In genomic region chr7:21566094-21566493, GRCh38 we compare ENCODE assay signal across 24 cellular contexts.
"Had no signal": no experiment of that assay in that cellular context is flagged by ENCODE, and none has a peak within 500 bp of the region (broad histone marks: within the 10 kb centered on the region; RNA-seq: fewer than 3 reads in every experiment).

No MANE protein-coding gene starts in this region.

- H3K27ac Mint-ChIP-seq: activated naive CD4-positive, alpha-beta T cell treated with anti-CD3 and anti-CD28 coated beads, Interleukin-2, amount 10 ng/mL, durations not matched to agents 7 days and 5 days; activated naive CD8-positive, alpha-beta T cell treated with anti-CD3 and anti-CD28 coated beads, Interleukin-2, amount 50 U/mL, for 24 hours; stimulated activated naive CD8-positive, alpha-beta T cell treated with anti-CD3 and anti-CD28 coated beads, Interleukin-15, Interleukin-2, amounts not matched to agents 100 ng/mL and 50 ng/mL, for 24 hours had no signal

- H3K27me3 ChIP-seq: breast epithelium, left lung, right atrium auricular region, tibial nerve had no signal

- H3K4me3 Mint-ChIP-seq: activated naive CD4-positive, alpha-beta T cell treated with anti-CD3 and anti-CD28 coated beads, Interleukin-2, amount 10 ng/mL, durations not matched to agents 7 days and 5 days; activated naive CD8-positive, alpha-beta T cell treated with anti-CD3 and anti-CD28 coated beads, Interleukin-2, amount 50 U/mL, for 24 hours; activated T-cell treated with anti-CD3 and anti-CD28 coated beads, Interleukin-2, amount 50 U/mL, for 4 hours; nephron; stimulated activated naive CD8-positive, alpha-beta T cell treated with anti-CD3 and anti-CD28 coated beads, Interleukin-15, Interleukin-2, amounts not matched to agents 100 ng/mL and 50 ng/mL, for 24 hours had no signal

- ATAC-seq: activated CD4-positive, CD25-positive, alpha-beta regulatory T cell treated with anti-CD3 and anti-CD28 coated beads, Interleukin-2, amount 50 U/mL, for 24 hours; activated naive CD8-positive, alpha-beta T cell treated with anti-CD3 and anti-CD28 coated beads, Interleukin-2, amount 50 U/mL, for 24 hours; activated T-cell treated with anti-CD3 and anti-CD28 coated beads, Interleukin-2, amount 50 U/mL, for 4 hours; esophagus mucosa; gastrocnemius medialis; left lung had no signal

- H3K4me3 ChIP-seq: breast epithelium, gastrocnemius medialis, left lung, right atrium auricular region, tibial nerve had no signal

- H3K27ac ChIP-seq: breast epithelium, gastrocnemius medialis, left lung, right atrium auricular region, tibial nerve had no signal

- H3K9me3 ChIP-seq: breast epithelium, gastrocnemius medialis, left lung, right atrium auricular region, tibial nerve had no signal

- H3K9me3 Mint-ChIP-seq: activated naive CD4-positive, alpha-beta T cell treated with anti-CD3 and anti-CD28 coated beads, Interleukin-2, amount 10 ng/mL, durations not matched to agents 7 days and 5 days; activated naive CD8-positive, alpha-beta T cell treated with anti-CD3 and anti-CD28 coated beads, Interleukin-2, amount 50 U/mL, for 24 hours; activated T-cell treated with anti-CD3 and anti-CD28 coated beads, Interleukin-2, amount 50 U/mL, for 4 hours; nephron; stimulated activated naive CD8-positive, alpha-beta T cell treated with anti-CD3 and anti-CD28 coated beads, Interleukin-15, Interleukin-2, amounts not matched to agents 100 ng/mL and 50 ng/mL, for 24 hours had no signal

- H3K4me1 Mint-ChIP-seq: activated naive CD4-positive, alpha-beta T cell treated with anti-CD3 and anti-CD28 coated beads, Interleukin-2, amount 10 ng/mL, durations not matched to agents 7 days and 5 days; activated naive CD8-positive, alpha-beta T cell treated with anti-CD3 and anti-CD28 coated beads, Interleukin-2, amount 50 U/mL, for 24 hours had no signal

- H3K36me3 ChIP-seq: breast epithelium, gastrocnemius medialis, left lung, right atrium auricular region, tibial nerve had no signal

- H3K4me1 ChIP-seq: breast epithelium, gastrocnemius medialis, left lung, right atrium auricular region, tibial nerve had no signal

- H3K36me3 Mint-ChIP-seq: activated naive CD4-positive, alpha-beta T cell treated with anti-CD3 and anti-CD28 coated beads, Interleukin-2, amount 10 ng/mL, durations not matched to agents 7 days and 5 days had no signal

- DNase-seq: activated CD4-positive, alpha-beta T cell treated with anti-CD3 and anti-CD28 coated beads, Interleukin-2, amount 50 U/mL, for 1 hour; activated CD8-positive, alpha-beta memory T cell treated with anti-CD3 and anti-CD28 coated beads, Interleukin-2, amount 50 U/mL, for 4 hours; activated effector memory CD4-positive, alpha-beta T cell treated with Interleukin-2 at 50 U/mL for 16 hours; activated naive CD4-positive, alpha-beta T cell treated with anti-CD3 and anti-CD28 coated beads, Interleukin-2, amount 10 ng/mL, durations not matched to agents 7 days and 5 days; activated naive CD8-positive, alpha-beta T cell treated with anti-CD3 and anti-CD28 coated beads, Interleukin-2, amount 50 U/mL, for 24 hours; activated T-cell treated with anti-CD3 and anti-CD28 coated beads, Interleukin-2, amount 50 U/mL, for 4 hours; aorta; cerebellar nuclear complex; cortex of kidney; effector CD4-positive, alpha-beta T cell; gastrocnemius medialis; head of caudate nucleus; left lung; mammary epithelial cell; midbrain; posterior cingulate gyrus; stimulated activated CD4-positive, alpha-beta T cell treated with anti-CD3 and anti-CD28 coated beads, Interleukin-2, amount 100 ng/mL, for 48 hours had no signal

- H3K27me3 Mint-ChIP-seq: activated naive CD4-positive, alpha-beta T cell treated with anti-CD3 and anti-CD28 coated beads, Interleukin-2, amount 10 ng/mL, durations not matched to agents 7 days and 5 days; activated naive CD8-positive, alpha-beta T cell treated with anti-CD3 and anti-CD28 coated beads, Interleukin-2, amount 50 U/mL, for 24 hours had no signal
